In genomic region chr6:39669117-39669690, GRCh38 we compare ENCODE assay signal across 32 cellular contexts. TPM values are rescaled to one million over a fixed set of nuclear protein-coding genes. Genes with fewer than 3 reads are reported as not detected.
DNase-seq lines count a peak whose midpoint lies in the region; ATAC-seq and TF ChIP-seq lines count a peak whose summit lies in the region.
"Had no signal": no experiment of that assay in that cellular context is flagged by ENCODE, and none has a peak within 500 bp of the region (broad histone marks: within the 10 kb centered on the region; RNA-seq: fewer than 3 reads in every experiment).

No MANE protein-coding gene starts in this region.

- H3K4me2 ChIP-seq in mesenchymal stem cell (ENCODE audit: low read length, poor library complexity, severe bottlenecking), result no peak overlapping the region

- no peak for TF ChIP-seq CTCF in choroid plexus epithelial cell (conservative IDR thresholded peaks at IDR 0.05; ENCODE audit: low read depth, low read length)

- DNase-seq in COLO829 (ENCODE audit: low spot score), result peak; percentile 72
- peak; percentile 28 for DNase-seq in M059J (ENCODE audit: low read depth)
- DNase-seq in choroid plexus epithelial cell (ENCODE audit: low read depth), result peak; percentile 66
- peak; percentile 51 for DNase-seq in mesenchymal stem cell
- DNase-seq in activated CD4-positive, alpha-beta T cell treated with anti-CD3 and anti-CD28 coated beads for 48 hours, result no peak
- no peak for DNase-seq in T-helper 1 cell
- DNase-seq in mucosa of gallbladder (ENCODE audit: low spot score), result no peak
- DNase-seq: activated CD4-positive, alpha-beta T cell treated with anti-CD3 and anti-CD28 coated beads, Interleukin-2, amount 10 ng/mL, durations not matched to agents 7 days and 5 days; activated gamma-delta T cell; activated T-cell treated with anti-CD3 and anti-CD28 coated beads, Interleukin-2, amount 50 U/mL, for 24 hours; CD4-positive, alpha-beta T cell; central memory CD4-positive, alpha-beta T cell; endodermal cell; esophagus squamous epithelium; gastrocnemius medialis; HCEC 1CT; left cardiac atrium; mammary epithelial cell; NCI-H1048; NCI-H1694 treated with DMSO at 0.1 percent for 48 hours; NCI-H82; Peyer's patch; SHP77 treated with DMSO at 0.1 percent for 48 hours; stimulated activated naive CD4-positive, alpha-beta T cell treated with Interleukin-2 at 50 U/mL for 16 hours; T1000; upper lobe of right lung; WERI-Rb-1 had no signal

- no peaks in the 10 kb centered on the region for H3K79me1 ChIP-seq in mesenchymal stem cell (replicated peaks; ENCODE audit: low read length, poor library complexity, severe bottlenecking)

- H2BK5ac ChIP-seq in mesenchymal stem cell (ENCODE audit: low read depth, low read length, poor library complexity, severe bottlenecking), result no peak overlapping the region

- H2BK12ac ChIP-seq in mesenchymal stem cell (ENCODE audit: low read length in 2 of 2), result no peak overlapping the region

- H3K4me3 ChIP-seq in choroid plexus epithelial cell (ENCODE audit: low read depth, low read length) (no peak overlapping the region), mesenchymal stem cell (ENCODE audit: insufficient read depth in 1 of 2, low read depth in 1 of 2, low read length in 2 of 2) (no peak overlapping the region)
- H3K4me3 ChIP-seq: ascending aorta, esophagus squamous epithelium, gastrocnemius medialis, Peyer's patch, skin epidermis, upper lobe of right lung had no signal

- no peak overlapping the region for H3K4ac ChIP-seq in mesenchymal stem cell (ENCODE audit: low read depth in 1 of 2, low read length in 2 of 2)

- no peak overlapping the region for H2AK5ac ChIP-seq in mesenchymal stem cell (ENCODE audit: low read length, severe bottlenecking)

- no peak overlapping the region for H2BK120ac ChIP-seq in mesenchymal stem cell (ENCODE audit: low read depth, low read length)

- no peak overlapping the region for H3K27ac ChIP-seq in mesenchymal stem cell (ENCODE audit: low read length, poor library complexity, severe bottlenecking)
- H3K27ac ChIP-seq: ascending aorta, esophagus squamous epithelium, gastrocnemius medialis, parathyroid adenoma, Peyer's patch, skin epidermis, upper lobe of right lung, WERI-Rb-1 had no signal

- peaks cover 9% of the 10 kb centered on the region for H3K9me3 ChIP-seq in mesenchymal stem cell (ENCODE audit: control insufficient read depth, low read length)
- H3K9me3 ChIP-seq: ascending aorta, gastrocnemius medialis, Peyer's patch, upper lobe of right lung had no signal

- no peak overlapping the region for H4K91ac ChIP-seq in mesenchymal stem cell (ENCODE audit: low read length)

- H4K8ac ChIP-seq in mesenchymal stem cell (ENCODE audit: low read length), result no peak overlapping the region

- no peak overlapping the region for H3K18ac ChIP-seq in mesenchymal stem cell (ENCODE audit: low read depth in 1 of 2, low read length in 2 of 2)

- H2AFZ ChIP-seq in mesenchymal stem cell (ENCODE audit: low read depth, low read length), result no peak overlapping the region
- H2AFZ ChIP-seq: parathyroid adenoma had no signal

- H3K4me1 ChIP-seq in mesenchymal stem cell (ENCODE audit: control insufficient read depth, insufficient read depth, low read depth, low read length), result peaks cover 2% of the 10 kb centered on the region
- H3K4me1 ChIP-seq: ascending aorta, gastrocnemius medialis, parathyroid adenoma, Peyer's patch, upper lobe of right lung had no signal

- WGBS in mesenchymal stem cell, result 39% methylated on average over 3 of the region's 3 CpGs

- no peak overlapping the region for H3K14ac ChIP-seq in mesenchymal stem cell (ENCODE audit: low read length in 2 of 2)

- no peaks in the 10 kb centered on the region for H3K36me3 ChIP-seq in mesenchymal stem cell (ENCODE audit: control insufficient read depth in 1 of 2, insufficient read depth in 2 of 2, low read depth in 1 of 2, low read length in 2 of 2)
- H3K36me3 ChIP-seq: ascending aorta, esophagus squamous epithelium, gastrocnemius medialis, Peyer's patch, upper lobe of right lung, WERI-Rb-1 had no signal

- H3K27me3 ChIP-seq in mesenchymal stem cell (ENCODE audit: control insufficient read depth in 1 of 2, insufficient read depth in 1 of 2, low read length in 2 of 2), result no peaks in the 10 kb centered on the region
- H3K27me3 ChIP-seq: ascending aorta, esophagus squamous epithelium, gastrocnemius medialis, Peyer's patch, upper lobe of right lung had no signal

- H2BK15ac ChIP-seq in mesenchymal stem cell (ENCODE audit: low read depth, poor library complexity, severe bottlenecking), result no peak overlapping the region

- no peak overlapping the region for H3K9ac ChIP-seq in mesenchymal stem cell (ENCODE audit: low read length)
- H3K9ac ChIP-seq: parathyroid adenoma had no signal

- no peak overlapping the region for H3K23ac ChIP-seq in mesenchymal stem cell (ENCODE audit: low read length in 2 of 2)

- ATAC-seq in GM18517 (IDR thresholded peaks at IDR 0.05; ENCODE audit: unreplicated experiment), result no peak
- ATAC-seq: gastrocnemius medialis, left cardiac atrium, upper lobe of right lung had no signal

RNA-seq across cellular contexts. Expression of gene KIF6, which starts 56.0 kb away (rescaled TPM):
- 0.49 and 2.7 TPM in 2 replicates for total RNA-seq in M059J (2014; rRNA removed; shearing (Covaris generic))
- 0.99 TPM for polyA plus RNA-seq in mesenchymal stem cell (2013, experiment 1 of 2)
- 1.3 TPM for polyA plus RNA-seq in mesenchymal stem cell (2013, experiment 2 of 2)
- total RNA-seq in mucosa of gallbladder, result 2.6 TPM
- total RNA-seq: activated CD4-positive, alpha-beta T cell treated with anti-CD3 and anti-CD28 coated beads, Interleukin-2, amount 10 ng/mL, durations not matched to agents 7 days and 5 days; CD4-positive, alpha-beta T cell; gastrocnemius medialis; NCI-H460 had no signal

Comparison
In these comparisons a context has a peak if more than half of its experiments do, and no peak if none do; other contexts are left out.
1. DNase-seq: peak in COLO829 (single experiment), M059J (single experiment), choroid plexus epithelial cell (single experiment) and mesenchymal stem cell (single experiment); none in activated CD4-positive, alpha-beta T cell treated with anti-CD3 and anti-CD28 coated beads for 48 hours (single experiment), T-helper 1 cell (0 of 5) and mucosa of gallbladder (single experiment).